ENCODE assay signal across 8 cellular contexts in the genomic region with DNA sequence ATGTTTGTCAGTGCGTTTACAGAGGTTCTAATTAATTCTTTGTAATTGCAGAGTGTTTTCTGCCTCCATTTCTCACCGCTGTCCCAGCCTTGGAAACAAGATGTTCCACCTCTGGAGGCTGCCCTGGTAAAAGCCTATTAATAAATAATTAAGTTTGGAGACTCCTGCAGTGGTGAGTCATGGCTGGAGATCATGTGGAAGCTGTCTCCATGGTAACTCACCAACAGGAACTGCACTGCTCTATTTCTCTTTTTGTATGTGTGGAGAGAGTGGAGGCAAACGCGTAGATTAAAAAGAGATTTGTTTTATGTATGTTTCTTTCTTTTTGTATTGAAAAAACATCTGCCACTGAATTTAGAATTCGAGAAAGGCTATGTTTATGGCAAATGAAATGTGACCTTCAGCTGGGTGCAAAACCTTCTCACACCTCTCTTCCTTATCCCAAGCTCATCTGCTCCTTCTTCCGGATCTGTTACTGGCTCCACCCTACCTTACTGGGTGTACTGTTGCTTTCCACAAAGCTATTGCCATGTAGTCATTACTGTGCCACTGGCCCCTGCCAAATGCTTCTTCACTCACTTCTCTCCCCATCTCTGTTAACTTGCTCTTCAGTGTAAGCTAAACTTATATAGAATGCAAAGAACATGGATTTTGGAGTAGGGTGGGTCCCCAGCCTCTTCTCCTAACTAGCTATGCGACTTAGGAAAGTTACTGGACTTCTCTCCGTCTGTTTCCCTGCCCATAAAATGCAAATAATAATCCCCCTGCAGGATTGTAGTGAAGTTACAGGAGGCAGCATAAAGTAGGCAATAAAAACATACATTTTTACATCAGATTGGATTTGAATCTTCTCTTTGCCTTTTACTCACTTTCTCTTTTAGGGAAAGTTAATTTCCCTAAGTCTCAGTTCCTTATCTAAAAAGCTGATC.
DNase-seq lines count a peak whose midpoint lies in the region; ATAC-seq and TF ChIP-seq lines count a peak whose summit lies in the region.

No MANE protein-coding gene starts in this region.

- no peaks in the 10 kb centered on the region for H3K9me3 ChIP-seq in neural progenitor cell (ENCODE audit: low read depth)

- H3K4me1 Mint-ChIP-seq in neural progenitor cell = peaks cover 30% of the 10 kb centered on the region
- H3K4me1 Mint-ChIP-seq in CD14-positive monocyte = no peaks in the 10 kb centered on the region

- H3K79me2 ChIP-seq in neural progenitor cell (ENCODE audit: low read depth) = no peaks in the 10 kb centered on the region

- H3K36me3 ChIP-seq in neural progenitor cell = no peaks in the 10 kb centered on the region

- H3K9me3 Mint-ChIP-seq in neural progenitor cell = no peaks in the 10 kb centered on the region
- H3K9me3 Mint-ChIP-seq in CD14-positive monocyte = peaks cover 0 to 5% (median 0%) of the 10 kb centered on the region in 7 donors

- no peak for ATAC-seq in HG02610 (IDR thresholded peaks at IDR 0.05; ENCODE audit: unreplicated experiment)
- ATAC-seq in HG02885 (IDR thresholded peaks at IDR 0.05; ENCODE audit: poor library complexity, unreplicated experiment) = no peak

- TF ChIP-seq CTCF in neural progenitor cell (IDR thresholded peaks at IDR 0.05) (peak; percentile 28), CD14-positive monocyte (IDR thresholded peaks at IDR 0.05) (no peak)

- H3K36me3 Mint-ChIP-seq in neural progenitor cell (no peaks in the 10 kb centered on the region), CD14-positive monocyte (no peaks in the 10 kb centered on the region)

- no peaks in the 10 kb centered on the region for H4K20me1 ChIP-seq in neural progenitor cell (ENCODE audit: low read depth)

- peak overlapping the region; percentile 44 for H3K4me3 Mint-ChIP-seq in neural progenitor cell
- H3K4me3 Mint-ChIP-seq in CD14-positive monocyte = no peak overlapping the region

- no peaks in the 10 kb centered on the region for H3K27me3 Mint-ChIP-seq in neural progenitor cell (ENCODE audit: insufficient read depth, low read depth)
- H3K27me3 Mint-ChIP-seq in CD14-positive monocyte (ENCODE audit: low read depth in 3 of 3) = peaks cover 0 to 2% (median 0%) of the 10 kb centered on the region in 3 donors

- intact Hi-C loops in CD14-positive monocyte (cut with micrococcal nuclease) = no loop called here

- H3K4me3 ChIP-seq in neural progenitor cell = no peak overlapping the region

- DNase-seq in EL (peak; percentile 78), NCI-H526 treated with DMSO at 0.1 percent for 48 hours (lab: John Stamatoyannopoulos, UW) (peak; percentile 18), epithelial cell of prostate (ENCODE audit: low read depth, low spot score) (peak; percentile 56), neural progenitor cell (ENCODE audit: low spot score) (peak; percentile 15), CD14-positive monocyte (ENCODE audit: low spot score) (no peak), T-helper 1 cell (no peak)

- H3K27ac Mint-ChIP-seq in neural progenitor cell = peak overlapping the region; percentile 50
- no peak overlapping the region for H3K27ac Mint-ChIP-seq in CD14-positive monocyte

- H3K9ac ChIP-seq in neural progenitor cell = no peak overlapping the region

- H3F3A ChIP-seq in neural progenitor cell (ENCODE audit: low read depth) = no peaks in the 10 kb centered on the region

- H3K4me1 ChIP-seq in neural progenitor cell = peaks cover 7% of the 10 kb centered on the region

- H2AFZ ChIP-seq in neural progenitor cell (replicated peaks) = peak overlapping the region; percentile 62

- H3K27ac ChIP-seq in epithelial cell of prostate = no peak overlapping the region
- H3K27ac ChIP-seq in neural progenitor cell = no peak overlapping the region

- peak overlapping the region; percentile 19 for H3K4me2 ChIP-seq in neural progenitor cell

- H3K27me3 ChIP-seq in neural progenitor cell = no peaks in the 10 kb centered on the region

Comparison
In these comparisons a context has a peak if more than half of its experiments do, and no peak if none do; other contexts are left out.
1. DNase-seq: peak in EL (single experiment), NCI-H526 treated with DMSO at 0.1 percent for 48 hours (single experiment), epithelial cell of prostate (single experiment) and neural progenitor cell (single experiment); none in CD14-positive monocyte (single experiment) and T-helper 1 cell (0 of 5).